ENCODE assay signal across 13 cellular contexts in the genomic region with DNA sequence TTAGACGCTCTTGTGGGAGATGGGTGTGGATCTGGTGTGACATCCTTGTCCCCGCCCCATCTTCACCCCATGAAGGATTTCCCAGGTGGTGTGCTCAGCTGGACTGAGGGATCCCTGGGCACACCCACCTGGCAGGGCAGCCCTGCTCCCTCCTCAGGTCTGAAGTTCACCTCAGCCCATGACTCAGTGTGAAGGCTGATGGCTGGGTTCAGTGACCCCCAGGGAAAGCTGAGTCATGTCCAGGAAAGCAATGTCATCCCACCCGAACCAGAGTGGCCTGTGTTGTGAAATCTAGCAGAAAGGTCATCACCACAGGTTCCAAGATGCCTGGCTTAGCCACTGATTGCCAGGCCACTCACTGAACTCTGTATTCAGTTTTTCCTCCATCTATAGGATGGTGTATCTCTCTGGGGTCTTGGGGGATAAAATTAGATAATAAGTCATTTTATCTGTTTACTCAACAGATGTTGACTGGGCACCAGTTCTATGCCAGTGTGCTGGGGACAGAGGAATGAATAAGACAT.
A peak's percentile ranks its signal among the peaks of the same experiment; 100 is the strongest.
DNase-seq lines count a peak whose midpoint lies in the region; ATAC-seq, FAIRE-seq and TF ChIP-seq lines count a peak whose summit lies in the region.
"Had no signal": no experiment of that assay in that cellular context is flagged by ENCODE, and none has a peak within 500 bp of the region (broad histone marks: within the 10 kb centered on the region; RNA-seq: fewer than 3 reads in every experiment).

No MANE protein-coding gene starts in this region.

- H3K9me3 Mint-ChIP-seq in brain, result no peaks in the 10 kb centered on the region
- H3K9me3 Mint-ChIP-seq in activated CD4-positive, alpha-beta T cell treated with anti-CD3 and anti-CD28 coated beads for 36 hours (ENCODE audit: low read depth), result no peaks in the 10 kb centered on the region
- H3K9me3 Mint-ChIP-seq: activated naive CD4-positive, alpha-beta T cell treated with anti-CD3 and anti-CD28 coated beads for 36 hours; stimulated activated naive CD8-positive, alpha-beta T cell treated with anti-CD3 and anti-CD28 coated beads, Interleukin-15, Interleukin-2, amounts not matched to agents 100 ng/mL and 50 ng/mL, for 24 hours had no signal

- peak; percentile 96 for FAIRE-seq in HepG2 (lab: Jason Lieb, UNC)

- CTCF ChIA-PET in HepG2 (lab: Yijun Ruan, JAX; ENCODE audit: low intra/inter-chr PET ratio, low total read pairs), result no interaction called here
- CTCF ChIA-PET in activated CD4-positive, alpha-beta T cell treated with anti-CD3 and anti-CD28 coated beads for 36 hours (lab: Charles Lee), result no interaction called here

- in situ Hi-C loops in HepG2 (cut with HindIII; ENCODE audit: extremely low pct_ligation_motif_present, low pct_unique_long_range_greater_than_20kb), result loop anchor here (5.0 kb wide), 1 partner anchor 94 kb away; no protein-coding TSS in a partner anchor

- H3K27ac ChIP-seq in ACC112 (ENCODE audit: low read depth, low read length) (peak overlapping the region; percentile 88), HepG2 (ENCODE audit: extremely low read length, insufficient read depth, low read length) (peak overlapping the region; percentile 77), spleen (peak overlapping the region in 2 of 8 donors; percentile 86 to 90)
- H3K27ac ChIP-seq: C4-2B, prostate gland had no signal

- no peak overlapping the region for H3K4me3 Mint-ChIP-seq in brain
- H3K4me3 Mint-ChIP-seq in activated CD4-positive, alpha-beta T cell treated with anti-CD3 and anti-CD28 coated beads for 36 hours, result no peak overlapping the region
- H3K4me3 Mint-ChIP-seq: activated naive CD4-positive, alpha-beta T cell treated with anti-CD3 and anti-CD28 coated beads for 36 hours; stimulated activated naive CD8-positive, alpha-beta T cell treated with anti-CD3 and anti-CD28 coated beads, Interleukin-15, Interleukin-2, amounts not matched to agents 100 ng/mL and 50 ng/mL, for 24 hours had no signal

- peak; percentile 43; the same call in 1 of the 2 replicates for TF ChIP-seq RAD21 in HepG2 (CRISPR knock-in tag; IDR thresholded peaks at IDR 0.05)

- TF ChIP-seq POLR2A in HepG2 (IDR thresholded peaks at IDR 0.05; ENCODE audit: insufficient read depth in 1 of 2, low read depth in 2 of 2, low read length in 2 of 2), result no peak
- TF ChIP-seq POLR2A in lower leg skin (IDR thresholded peaks at IDR 0.05), result no peak
- no peak for TF ChIP-seq POLR2A in spleen (IDR thresholded peaks at IDR 0.05)

- H3K36me3 Mint-ChIP-seq in brain, result no peaks in the 10 kb centered on the region
- no peaks in the 10 kb centered on the region for H3K36me3 Mint-ChIP-seq in activated CD4-positive, alpha-beta T cell treated with anti-CD3 and anti-CD28 coated beads for 36 hours (ENCODE audit: low read depth)

- peaks cover 35% of the 10 kb centered on the region for H3K4me1 Mint-ChIP-seq in brain
- peaks cover 26% of the 10 kb centered on the region for H3K4me1 Mint-ChIP-seq in activated CD4-positive, alpha-beta T cell treated with anti-CD3 and anti-CD28 coated beads for 36 hours

- H3K9me3 ChIP-seq in HepG2 (ENCODE audit: low read length) (no peaks in the 10 kb centered on the region), spleen (no peaks in the 10 kb centered on the region)
- H3K9me3 ChIP-seq: prostate gland had no signal

- peaks cover 59% of the 10 kb centered on the region for H3K4me1 ChIP-seq in ACC112 (ENCODE audit: control insufficient read depth, insufficient read depth, low read length, unreplicated experiment)
- H3K4me1 ChIP-seq in HepG2 (ENCODE audit: insufficient read depth, low read length), result peaks cover 62% of the 10 kb centered on the region
- H3K4me1 ChIP-seq in spleen, result peaks cover 15 to 56% (median 30%) of the 10 kb centered on the region in 6 donors

- POLR2A ChIA-PET in HepG2 (lab: Yijun Ruan, JAX), result interaction anchor here (1.2 to 5.4 kb wide), 3 partner anchors 19 to 98 kb away, joined by 6 to 38 read pairs (median 31); partner anchors contain the start of gene JUN
- POLR2A ChIA-PET in activated CD4-positive, alpha-beta T cell treated with anti-CD3 and anti-CD28 coated beads for 36 hours (lab: Charles Lee), result no interaction called here

- H3K4me2 ChIP-seq in HepG2 (ENCODE audit: low read depth, low read length), result peak overlapping the region; percentile 28; the same call in 1 of the 2 replicates

- no peak overlapping the region for H3K9ac ChIP-seq in HepG2 (ENCODE audit: insufficient read depth, low read depth, low read length)

- no TSS peak for BruUV-seq in HepG2 (replicated peaks; lab: Mats Ljungman, UMichigan)

- WGBS in HepG2 (ENCODE audit: low lambda C conversion rate), result 0% methylated on average over 1 of the region's 3 CpGs
- WGBS in lower leg skin, 2 donors, result 71 to 79% methylated on average over 3 of the region's 3 CpGs
- 37 to 79% (median 71%) methylated on average over 2 to 3 of the region's 3 CpGs for WGBS in spleen, 5 donors

- no peaks in the 10 kb centered on the region for H3K79me2 ChIP-seq in ACC112 (ENCODE audit: control insufficient read depth, insufficient read depth, low read length, unreplicated experiment)
- H3K79me2 ChIP-seq in HepG2 (ENCODE audit: insufficient read depth, low read length), result no peaks in the 10 kb centered on the region

- intact Hi-C loops in HepG2 (cut with micrococcal nuclease; ENCODE audit: unreplicated experiment) (loop anchor here (10.0 kb wide), 1 partner anchor 413 kb away; the partner anchor contains the start of gene FGGY), lower leg skin (cut with DNase I; ENCODE audit: low total_unique reads) (no loop called here), spleen (cut with DNase I; ENCODE audit: low total_unique reads) (loop anchor here (10.0 kb wide), 1 partner anchor 97 kb away; the partner anchor contains the start of gene JUN)
- intact Hi-C loops in activated CD4-positive, alpha-beta T cell treated with anti-CD3 and anti-CD28 coated beads for 36 hours (cut with DNase I, micrococcal nuclease), result no loop called here

- H2AFZ ChIP-seq in ACC112 (ENCODE audit: low read length, unreplicated experiment) (no peak overlapping the region), HepG2 (ENCODE audit: low read length) (no peak overlapping the region)

- H3K27me3 ChIP-seq in ACC112 (ENCODE audit: insufficient read depth, low read length), result no peaks in the 10 kb centered on the region
- H3K27me3 ChIP-seq in HepG2 (ENCODE audit: control insufficient read depth in 1 of 2, insufficient read depth in 2 of 2, low read length in 2 of 2), result no peaks in the 10 kb centered on the region
- H3K27me3 ChIP-seq in spleen (replicated peaks in 1 of 7), result no peaks in the 10 kb centered on the region

- TF ChIP-seq EP300 in HepG2 (IDR thresholded peaks at IDR 0.05; ENCODE audit: low read depth in 2 of 2, low read length in 2 of 2) (peak; percentile 85 to 95), HepG2 (CRISPR knock-in tag; IDR thresholded peaks at IDR 0.05; ENCODE audit: borderline replicate concordance) (peak; percentile 98)

- H3K36me3 ChIP-seq in ACC112 (ENCODE audit: insufficient read depth, low read length) (no peaks in the 10 kb centered on the region), HepG2 (replicated peaks in 1 of 2; ENCODE audit: control insufficient read depth in 1 of 2, insufficient read depth in 2 of 2, low read length in 2 of 2) (no peaks in the 10 kb centered on the region), spleen (no peaks in the 10 kb centered on the region)
- H3K36me3 ChIP-seq: prostate gland had no signal

- H4K20me1 ChIP-seq in HepG2 (ENCODE audit: insufficient read depth, low read length), result no peaks in the 10 kb centered on the region

- H3K27me3 Mint-ChIP-seq in brain, result peaks cover 3% of the 10 kb centered on the region
- peaks cover 2% of the 10 kb centered on the region for H3K27me3 Mint-ChIP-seq in activated CD4-positive, alpha-beta T cell treated with anti-CD3 and anti-CD28 coated beads for 36 hours
- H3K27me3 Mint-ChIP-seq: stimulated activated naive CD8-positive, alpha-beta T cell treated with anti-CD3 and anti-CD28 coated beads, Interleukin-15, Interleukin-2, amounts not matched to agents 100 ng/mL and 50 ng/mL, for 24 hours had no signal

- no peak for TF ChIP-seq CTCF in brain (conservative IDR thresholded peaks at IDR 0.05)
- TF ChIP-seq CTCF in HepG2 (CRISPR knock-in tag; IDR thresholded peaks at IDR 0.05), result no peak
- peak in 1 of 3 donors; percentile 71 for TF ChIP-seq CTCF in lower leg skin (IDR thresholded peaks at IDR 0.05)
- no peak for TF ChIP-seq CTCF in spleen (IDR thresholded peaks at IDR 0.05 in 8 of 11, conservative IDR thresholded peaks at IDR 0.05 in 3 of 11)

- no peak overlapping the region; the same call in 1 of the 2 replicates for H3K4me3 ChIP-seq in ACC112 (ENCODE audit: low read depth, low read length)
- no peak overlapping the region for H3K4me3 ChIP-seq in HepG2 (replicated peaks in 1 of 3; ENCODE audit: insufficient read depth in 1 of 3, low read depth in 2 of 3, low read length in 3 of 3)
- H3K4me3 ChIP-seq in lower leg skin (ENCODE audit: low read depth, poor library complexity, severe bottlenecking), result no peak overlapping the region
- H3K4me3 ChIP-seq in spleen, result no peak overlapping the region
- H3K4me3 ChIP-seq: prostate gland had no signal

- DNase-seq in HT-29 (ENCODE audit: low spot score) (peak; percentile 77), HepG2 (ENCODE audit: low spot score) (peak; percentile 96), lower leg skin (ENCODE audit: low spot score in 2 of 2) (no peak), spleen (no peak)
- no peak for DNase-seq in activated CD4-positive, alpha-beta T cell treated with anti-CD3 and anti-CD28 coated beads for 36 hours
- DNase-seq: activated naive CD4-positive, alpha-beta T cell treated with anti-CD3 and anti-CD28 coated beads for 36 hours; NCI-H187 treated with DMSO at 0.1 percent for 48 hours had no signal

- H3K27ac Mint-ChIP-seq in brain, result peak overlapping the region in 3 of 5 experiments; percentile 16 to 48 (median 22)
- no peak overlapping the region for H3K27ac Mint-ChIP-seq in activated CD4-positive, alpha-beta T cell treated with anti-CD3 and anti-CD28 coated beads for 36 hours
- H3K27ac Mint-ChIP-seq: activated naive CD4-positive, alpha-beta T cell treated with anti-CD3 and anti-CD28 coated beads for 36 hours; stimulated activated naive CD8-positive, alpha-beta T cell treated with anti-CD3 and anti-CD28 coated beads, Interleukin-15, Interleukin-2, amounts not matched to agents 100 ng/mL and 50 ng/mL, for 24 hours had no signal

- ATAC-seq in HepG2 (peak; percentile 64), GM18502 (IDR thresholded peaks at IDR 0.05; ENCODE audit: poor library complexity, unreplicated experiment) (no peak)
- ATAC-seq in activated CD4-positive, alpha-beta T cell treated with anti-CD3 and anti-CD28 coated beads for 36 hours, result no peak

TF ChIP-seq in HepG2, 621 proteins besides CTCF, POLR2A, EP300 and RAD21 (continues in another document):
- TF ChIP-seq MBNL3 (CRISPR knock-in tag; conservative IDR thresholded peaks at IDR 0.05) (no peak), SNAI1 (CRISPR knock-in tag; IDR thresholded peaks at IDR 0.05; ENCODE audit: borderline replicate concordance) (no peak)

Comparison
In these comparisons a context has a peak if more than half of its experiments do, and no peak if none do; other contexts are left out.
1. DNase-seq: peak in HT-29 (single experiment) and HepG2 (single experiment); none in lower leg skin (0 of 2), activated CD4-positive, alpha-beta T cell treated with anti-CD3 and anti-CD28 coated beads for 36 hours (single experiment) and spleen (single experiment).
2. intact Hi-C loops: an anchor here in HepG2 (10.0 kb wide) and spleen (10.0 kb wide); none called in lower leg skin and activated CD4-positive, alpha-beta T cell treated with anti-CD3 and anti-CD28 coated beads for 36 hours.